Comparison of ENCODE assay signal across 9 cellular contexts in genomic region chr3:187367561-187368103, GRCh38. TPM values are rescaled to one million over a fixed set of nuclear protein-coding genes. Genes with fewer than 3 reads are reported as not detected.
DNase-seq lines count a peak whose midpoint lies in the region; ATAC-seq and TF ChIP-seq lines count a peak whose summit lies in the region.
"Had no signal": no experiment of that assay in that cellular context is flagged by ENCODE, and none has a peak within 500 bp of the region (broad histone marks: within the 10 kb centered on the region; RNA-seq: fewer than 3 reads in every experiment).

No MANE protein-coding gene starts in this region.

- H3K9me3 Mint-ChIP-seq in activated CD8-positive, alpha-beta T cell treated with anti-CD3 and anti-CD28 coated beads for 36 hours, result peaks cover 8% of the 10 kb centered on the region
- H3K9me3 Mint-ChIP-seq in stimulated activated naive B cell treated with anti-CD40 and anti-IgM and Interleukin-4, amounts not matched to agents 10 μg/mL and 1 μg/mL and 100 μg/mL, for 72 hours, result peaks cover 0 to 1% of the 10 kb centered on the region in 2 donors

- peaks cover 21% of the 10 kb centered on the region for H3K4me1 Mint-ChIP-seq in activated CD8-positive, alpha-beta T cell treated with anti-CD3 and anti-CD28 coated beads for 36 hours (ENCODE audit: low read depth)
- H3K4me1 Mint-ChIP-seq in stimulated activated naive B cell treated with anti-CD40 and anti-IgM and Interleukin-4, amounts not matched to agents 10 μg/mL and 1 μg/mL and 100 μg/mL, for 72 hours, result peaks cover 5 to 9% of the 10 kb centered on the region in 2 donors

- H3K27ac Mint-ChIP-seq in activated CD8-positive, alpha-beta T cell treated with anti-CD3 and anti-CD28 coated beads for 36 hours, result peak overlapping the region; percentile 98
- peak overlapping the region; percentile 99 for H3K27ac Mint-ChIP-seq in stimulated activated naive B cell treated with anti-CD40 and anti-IgM and Interleukin-4, amounts not matched to agents 10 μg/mL and 1 μg/mL and 100 μg/mL, for 72 hours

- ATAC-seq in HG02571 (IDR thresholded peaks at IDR 0.05; ENCODE audit: unreplicated experiment) (peak; percentile 6), left ventricle myocardium superior (peak; percentile 42), GM18867 (IDR thresholded peaks at IDR 0.05; ENCODE audit: unreplicated experiment) (no peak), HG03521 (IDR thresholded peaks at IDR 0.05; ENCODE audit: unreplicated experiment) (no peak)
- no peak for ATAC-seq in activated CD8-positive, alpha-beta T cell treated with anti-CD3 and anti-CD28 coated beads for 36 hours
- ATAC-seq in stimulated activated naive B cell treated with anti-CD40 and anti-IgM and Interleukin-4, amounts not matched to agents 10 μg/mL and 1 μg/mL and 100 μg/mL, for 72 hours (replicated peaks), result no peak

- intact Hi-C loops in activated CD8-positive, alpha-beta T cell treated with anti-CD3 and anti-CD28 coated beads for 36 hours (cut with micrococcal nuclease), result no loop called here
- intact Hi-C loops in left ventricle myocardium superior (cut with micrococcal nuclease), result no loop called here

- no peak for TF ChIP-seq CTCF in activated CD8-positive, alpha-beta T cell treated with anti-CD3 and anti-CD28 coated beads for 36 hours (IDR thresholded peaks at IDR 0.05)

- no peaks in the 10 kb centered on the region for H3K27me3 Mint-ChIP-seq in activated CD8-positive, alpha-beta T cell treated with anti-CD3 and anti-CD28 coated beads for 36 hours
- H3K27me3 Mint-ChIP-seq in stimulated activated naive B cell treated with anti-CD40 and anti-IgM and Interleukin-4, amounts not matched to agents 10 μg/mL and 1 μg/mL and 100 μg/mL, for 72 hours, result no peaks in the 10 kb centered on the region

- H3K4me3 Mint-ChIP-seq in activated CD8-positive, alpha-beta T cell treated with anti-CD3 and anti-CD28 coated beads for 36 hours, result peak overlapping the region; percentile 89
- H3K4me3 Mint-ChIP-seq in stimulated activated naive B cell treated with anti-CD40 and anti-IgM and Interleukin-4, amounts not matched to agents 10 μg/mL and 1 μg/mL and 100 μg/mL, for 72 hours, result peak overlapping the region; percentile 94 to 98

- H3K36me3 Mint-ChIP-seq in activated CD8-positive, alpha-beta T cell treated with anti-CD3 and anti-CD28 coated beads for 36 hours (ENCODE audit: low read depth), result peaks cover 29% of the 10 kb centered on the region
- H3K36me3 Mint-ChIP-seq in stimulated activated naive B cell treated with anti-CD40 and anti-IgM and Interleukin-4, amounts not matched to agents 10 μg/mL and 1 μg/mL and 100 μg/mL, for 72 hours, result peaks cover 22 to 23% of the 10 kb centered on the region in 2 donors

- DNase-seq in activated CD8-positive, alpha-beta T cell treated with anti-CD3 and anti-CD28 coated beads for 36 hours, result no peak
- DNase-seq in left ventricle myocardium superior (peak; percentile 31), OCI-M2 (lab: John Stamatoyannopoulos, UW; ENCODE audit: unreplicated experiment) (no peak), DMS79 (lab: John Stamatoyannopoulos, UW) (no peak)
- no peak for DNase-seq in stimulated activated naive B cell treated with anti-CD40 and anti-IgM and Interleukin-4, amounts not matched to agents 10 μg/mL and 1 μg/mL and 100 μg/mL, for 72 hours
- DNase-seq: mesendoderm had no signal

- POLR2A ChIA-PET in activated CD8-positive, alpha-beta T cell treated with anti-CD3 and anti-CD28 coated beads for 36 hours (lab: Charles Lee), result interaction anchor here (1.4 kb wide), 1 partner anchor 49 kb away, joined by 3 read pairs; no protein-coding TSS in a partner anchor

- CTCF ChIA-PET in activated CD8-positive, alpha-beta T cell treated with anti-CD3 and anti-CD28 coated beads for 36 hours (lab: Charles Lee), result interaction anchor here (1.1 to 5.9 kb wide), 4 partner anchors 11 to 1674 kb away, joined by 3 to 38 read pairs (median 4); no protein-coding TSS in a partner anchor

RNA-seq across cellular contexts. Expression of gene RTP4, which starts 0.6 kb away (rescaled TPM):
- total RNA-seq in activated CD8-positive, alpha-beta T cell treated with anti-CD3 and anti-CD28 coated beads for 36 hours, result 1 to 10 TPM; 3.4 to 3.6 TPM
- 1.0 TPM for total RNA-seq in left ventricle myocardium superior

Comparison
In these comparisons a context has a peak if more than half of its experiments do, and no peak if none do; other contexts are left out.
1. ATAC-seq: peak in HG02571 (single experiment) and left ventricle myocardium superior (single experiment); none in activated CD8-positive, alpha-beta T cell treated with anti-CD3 and anti-CD28 coated beads for 36 hours (single experiment), stimulated activated naive B cell treated with anti-CD40 and anti-IgM and Interleukin-4, amounts not matched to agents 10 μg/mL and 1 μg/mL and 100 μg/mL, for 72 hours (0 of 2), GM18867 (single experiment) and HG03521 (single experiment).